Comparison of ENCODE assay signal across 9 cellular contexts in the genomic region with DNA sequence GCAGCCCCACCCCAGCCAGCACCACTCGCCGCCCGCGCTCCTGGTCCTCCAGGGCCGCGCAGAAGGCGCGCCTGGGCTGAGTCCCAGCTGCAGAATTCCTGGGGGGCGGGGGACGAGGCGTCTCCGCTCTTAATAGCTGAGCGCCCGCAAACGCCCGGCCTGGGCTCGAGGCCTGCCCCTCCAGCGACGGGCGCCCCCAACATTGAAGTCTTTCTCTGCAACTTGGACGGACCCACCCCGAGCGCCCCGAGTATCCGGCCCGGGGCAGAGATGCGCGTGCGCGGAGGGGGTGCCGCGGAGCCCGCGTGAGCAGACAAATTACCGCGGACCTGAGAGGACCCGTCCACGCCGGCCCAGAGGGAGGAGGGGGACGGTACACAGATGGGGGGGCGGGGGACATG. TPM values are rescaled to one million over a fixed set of nuclear protein-coding genes. Genes with fewer than 3 reads are reported as not detected.
A peak's percentile ranks its signal among the peaks of the same experiment; 100 is the strongest.
DNase-seq lines count a peak whose midpoint lies in the region; ATAC-seq and TF ChIP-seq lines count a peak whose summit lies in the region.
"Had no signal": no experiment of that assay in that cellular context is flagged by ENCODE, and none has a peak within 500 bp of the region (broad histone marks: within the 10 kb centered on the region; RNA-seq: fewer than 3 reads in every experiment).

No MANE protein-coding gene starts in this region.

- intact Hi-C loops in CD8-positive, alpha-beta T cell (cut with DNase I, micrococcal nuclease), result loop anchor here (5.0 to 10.0 kb wide), 3 partner anchors 205 to 253 kb away; a partner anchor contains a TSS

- H3K4me1 ChIP-seq in CD8-positive, alpha-beta T cell (ENCODE audit: insufficient read depth, low read length), result peaks cover 18% of the 10 kb centered on the region
- peaks cover 15% of the 10 kb centered on the region for H3K4me1 ChIP-seq in effector memory CD4-positive, alpha-beta T cell (ENCODE audit: control insufficient read depth, insufficient read depth, low read length, poor library complexity, severe bottlenecking)
- peaks cover 0 to 13% of the 10 kb centered on the region in 2 donors for H3K4me1 ChIP-seq in muscle layer of duodenum (ENCODE audit: control insufficient read depth in 1 of 2, insufficient read depth in 2 of 2, low read length in 2 of 2)
- no peaks in the 10 kb centered on the region for H3K4me1 ChIP-seq in Karpas-422 (ENCODE audit: low read length)

- H3K79me2 ChIP-seq in Karpas-422 (ENCODE audit: low read length), result no peaks in the 10 kb centered on the region

- H3K9me3 Mint-ChIP-seq in CD8-positive, alpha-beta T cell, result no peaks in the 10 kb centered on the region

- peak overlapping the region; percentile 78 for H3K4me3 ChIP-seq in CD8-positive, alpha-beta T cell (ENCODE audit: low read depth, low read length)
- peak overlapping the region; percentile 55 for H3K4me3 ChIP-seq in effector memory CD4-positive, alpha-beta T cell (ENCODE audit: insufficient read depth, low read depth, low read length, poor library complexity, severe bottlenecking)
- H3K4me3 ChIP-seq in muscle layer of duodenum (ENCODE audit: low read depth in 1 of 2, low read length in 2 of 2) (peak overlapping the region; percentile 37 to 63), Karpas-422 (ENCODE audit: low read length) (no peak overlapping the region)

- H4K20me1 ChIP-seq in Karpas-422 (ENCODE audit: insufficient read depth, low read depth, low read length), result no peaks in the 10 kb centered on the region; the same call in 1 of the 2 replicates

- H3K4me2 ChIP-seq in Karpas-422 (ENCODE audit: low read depth, low read length, poor library complexity, severe bottlenecking), result no peak overlapping the region

- no peak overlapping the region for H3K27ac Mint-ChIP-seq in CD8-positive, alpha-beta T cell

- H3K9ac ChIP-seq in Karpas-422 (ENCODE audit: low read length), result no peak overlapping the region

- no peaks in the 10 kb centered on the region for H3K36me3 ChIP-seq in CD8-positive, alpha-beta T cell (ENCODE audit: insufficient read depth, low read length)
- no peaks in the 10 kb centered on the region for H3K36me3 ChIP-seq in effector memory CD4-positive, alpha-beta T cell (ENCODE audit: control insufficient read depth, insufficient read depth, low read length)
- H3K36me3 ChIP-seq in muscle layer of duodenum (ENCODE audit: control insufficient read depth in 1 of 2, insufficient read depth in 2 of 2, low read length in 2 of 2), result no peaks in the 10 kb centered on the region
- no peaks in the 10 kb centered on the region for H3K36me3 ChIP-seq in Karpas-422 (ENCODE audit: insufficient read depth, low read length)

- no peaks in the 10 kb centered on the region for H3K9me3 ChIP-seq in CD8-positive, alpha-beta T cell (ENCODE audit: low read length)
- H3K9me3 ChIP-seq in effector memory CD4-positive, alpha-beta T cell (ENCODE audit: control insufficient read depth, low read length), result no peaks in the 10 kb centered on the region
- no peaks in the 10 kb centered on the region for H3K9me3 ChIP-seq in muscle layer of duodenum (ENCODE audit: control insufficient read depth in 1 of 2, low read length in 2 of 2)
- H3K9me3 ChIP-seq in Karpas-422 (ENCODE audit: low read length), result no peaks in the 10 kb centered on the region

- POLR2A ChIA-PET in CD8-positive, alpha-beta T cell (lab: Charles Lee), result no interaction called here
- POLR2A ChIA-PET in RWPE1 (lab: Yijun Ruan, JAX; ENCODE audit: low non-redundant PET), result interaction anchor here (0.6 kb wide), 1 partner anchor 129 kb away, joined by 4 read pairs; no protein-coding TSS in a partner anchor

- H2AFZ ChIP-seq in Karpas-422 (ENCODE audit: low read length), result no peak overlapping the region

- H3K36me3 Mint-ChIP-seq in CD8-positive, alpha-beta T cell, result no peaks in the 10 kb centered on the region

- H3K27me3 Mint-ChIP-seq in CD8-positive, alpha-beta T cell (ENCODE audit: low read depth), result peaks cover 32% of the 10 kb centered on the region

- peak overlapping the region; percentile 81 for H3K4me3 Mint-ChIP-seq in CD8-positive, alpha-beta T cell

- H3K9me2 ChIP-seq in Karpas-422 (replicated peaks; ENCODE audit: insufficient read depth, low read length), result no peaks in the 10 kb centered on the region

- no peak for TF ChIP-seq CTCF in CD8-positive, alpha-beta T cell (IDR thresholded peaks at IDR 0.05)
- TF ChIP-seq CTCF in RWPE1 (conservative IDR thresholded peaks at IDR 0.05; ENCODE audit: low read depth), result no peak

- ATAC-seq in CD8-positive, alpha-beta T cell, result peak; percentile 43
- no peak for ATAC-seq in HG03457 (IDR thresholded peaks at IDR 0.05; ENCODE audit: unreplicated experiment)

- no peak overlapping the region for H3K27ac ChIP-seq in CD8-positive, alpha-beta T cell (ENCODE audit: low read depth, low read length)
- peak overlapping the region; percentile 89 for H3K27ac ChIP-seq in RWPE1
- no peak overlapping the region for H3K27ac ChIP-seq in effector memory CD4-positive, alpha-beta T cell (ENCODE audit: insufficient read depth, low read length, poor library complexity, severe bottlenecking)
- no peak overlapping the region for H3K27ac ChIP-seq in muscle layer of duodenum (ENCODE audit: low read length)
- H3K27ac ChIP-seq in Karpas-422 (ENCODE audit: low read length), result no peak overlapping the region
- H3K27ac ChIP-seq: HL-60 had no signal

- CTCF ChIA-PET in CD8-positive, alpha-beta T cell (lab: Charles Lee), result interaction anchor here (0.8 to 1.6 kb wide), 5 partner anchors 11 to 67 kb away, joined by 3 to 4 read pairs (median 3); no protein-coding TSS in a partner anchor
- CTCF ChIA-PET in RWPE1 (lab: Yijun Ruan, JAX), result interaction anchor here (0.6 to 1.9 kb wide), 4 partner anchors 40 to 317 kb away, joined by 3 to 16 read pairs (median 4); no protein-coding TSS in a partner anchor

- peaks cover 17% of the 10 kb centered on the region for H3K4me1 Mint-ChIP-seq in CD8-positive, alpha-beta T cell (ENCODE audit: low read depth)

- DNase-seq in CD8-positive, alpha-beta T cell, result peak in 6 of 7 experiments; percentile 35 to 73 (median 40)
- DNase-seq in RWPE1 (ENCODE audit: low spot score), result peak; percentile 71
- DNase-seq in effector memory CD4-positive, alpha-beta T cell, result peak in 2 of 3 donors; percentile 3 to 12
- no peak for DNase-seq in Karpas-422
- no peak for DNase-seq in NCI-H1930 (lab: John Stamatoyannopoulos, UW)
- DNase-seq in RKO (ENCODE audit: low spot score), result no peak

- no peaks in the 10 kb centered on the region for H3K27me3 ChIP-seq in CD8-positive, alpha-beta T cell (ENCODE audit: insufficient read depth, low read length)
- no peaks in the 10 kb centered on the region for H3K27me3 ChIP-seq in effector memory CD4-positive, alpha-beta T cell (replicated peaks; ENCODE audit: control insufficient read depth, insufficient read depth, low read length, poor library complexity, severe bottlenecking)
- H3K27me3 ChIP-seq in muscle layer of duodenum (ENCODE audit: low read depth, low read length), result peaks cover 7% of the 10 kb centered on the region
- H3K27me3 ChIP-seq in Karpas-422 (ENCODE audit: low read length), result no peaks in the 10 kb centered on the region

RNA-seq across cellular contexts. Expression of a gene that starts 6.7 kb away (rescaled TPM):
- not detected for total RNA-seq in CD8-positive, alpha-beta T cell
- total RNA-seq in Karpas-422 (2014; rRNA removed; shearing (Covaris generic); ENCODE audit: low replicate concordance), result not detected in 2 replicates

Comparison
In these comparisons a context has a peak if more than half of its experiments do, and no peak if none do; other contexts are left out.
1. DNase-seq: peak in CD8-positive, alpha-beta T cell (6 of 7), RWPE1 (single experiment) and effector memory CD4-positive, alpha-beta T cell (2 of 3); none in Karpas-422 (single experiment), NCI-H1930 (0 of 2) and RKO (single experiment).